ENCODE assay signal across 21 cellular contexts in genomic region chrX:80021611-80022010, GRCh38. TPM values are rescaled to one million over a fixed set of nuclear protein-coding genes. Genes with fewer than 3 reads are reported as not detected.
DNase-seq lines count a peak whose midpoint lies in the region; ATAC-seq, FAIRE-seq and TF ChIP-seq lines count a peak whose summit lies in the region.
"Had no signal": no experiment of that assay in that cellular context is flagged by ENCODE, and none has a peak within 500 bp of the region (broad histone marks: within the 10 kb centered on the region; RNA-seq: fewer than 3 reads in every experiment).

No MANE protein-coding gene starts in this region.

- no peaks in the 10 kb centered on the region for H3K9me2 ChIP-seq in SK-N-SH

- DNase-seq in SK-N-SH (peak; percentile 13), urothelium cell line (ENCODE audit: low spot score) (peak; percentile 21), SIG-M5 (lab: John Stamatoyannopoulos, UW) (no peak), UCSD-AML1 (lab: John Stamatoyannopoulos, UW; ENCODE audit: unreplicated experiment) (no peak), NCI-H1436 (lab: John Stamatoyannopoulos, UW) (no peak)
- DNase-seq: COR-L47; GF-D8; IMR-90; Kasumi-1; NCI-H1417 treated with DMSO at 0.1 percent for 48 hours; NCI-H2029 treated with DMSO at 0.1 percent for 48 hours; NCI-H226; NCI-H526 treated with DMSO at 0.1 percent for 48 hours; NK-92 treated with Interleukin-12 subunit alpha and Interleukin-12 subunit beta, amount 100 ng/mL, for 24 hours; PC-9 had no signal

- TF ChIP-seq RAD21 in SK-N-SH (IDR thresholded peaks at IDR 0.05; ENCODE audit: low read length): no peak

- H3K9me3 Mint-ChIP-seq in brain: no peaks in the 10 kb centered on the region

- no peak overlapping the region for H2AFZ ChIP-seq in SK-N-SH (ENCODE audit: low read depth)
- H2AFZ ChIP-seq: PC-9 had no signal

- POLR2A ChIA-PET in SK-N-SH (lab: Yijun Ruan, JAX): no interaction called here

- no peak overlapping the region for H3K4me2 ChIP-seq in SK-N-SH
- H3K4me2 ChIP-seq: PC-9 had no signal

- TF ChIP-seq EP300 in SK-N-SH (IDR thresholded peaks at IDR 0.05; ENCODE audit: borderline replicate concordance in 1 of 2, low read depth in 1 of 2, low read length in 1 of 2): no peak

- H3K4me3 ChIP-seq in SK-N-SH (ENCODE audit: low read depth in 2 of 2, low read length in 1 of 2): no peak overlapping the region
- peak overlapping the region; percentile 33 for H3K4me3 ChIP-seq in mesodermal cell (ENCODE audit: extremely low read depth, insufficient read depth, low read length, poor library complexity, severe bottlenecking)
- H3K4me3 ChIP-seq: PC-9 had no signal

- H3K9me3 ChIP-seq in SK-N-SH (no peaks in the 10 kb centered on the region), mesodermal cell (ENCODE audit: control insufficient read depth, low read length) (no peaks in the 10 kb centered on the region)

- no peak for TF ChIP-seq CTCF in SK-N-SH (IDR thresholded peaks at IDR 0.05)
- no peak for TF ChIP-seq CTCF in brain (conservative IDR thresholded peaks at IDR 0.05)

- ATAC-seq in SK-N-SH treated with all-trans-retinoic acid at 6 μM for 48 hours: no peak

- CTCF ChIA-PET in SK-N-SH (lab: Yijun Ruan, JAX): no interaction called here

- no peaks in the 10 kb centered on the region for H3K36me3 ChIP-seq in SK-N-SH (replicated peaks in 1 of 2; ENCODE audit: control insufficient read depth in 1 of 2, insufficient read depth in 2 of 2, low read length in 1 of 2)
- no peaks in the 10 kb centered on the region for H3K36me3 ChIP-seq in mesodermal cell (ENCODE audit: control insufficient read depth, insufficient read depth, low read length)

- H3K36me3 Mint-ChIP-seq in brain: no peaks in the 10 kb centered on the region

- 2% methylated on average over 4 of the region's 4 CpGs for WGBS in SK-N-SH (ENCODE audit: low lambda C conversion rate)
- WGBS in mesodermal cell (ENCODE audit: insufficient coverage in 2 of 2), 2 experiments: 0% methylated on average over 1 of the region's 4 CpGs; no CpG with 5 or more reads in 1 of the 2 experiments

- FAIRE-seq in urothelium cell line (lab: Jason Lieb, UNC): no peak
- FAIRE-seq: A204.1, H54 had no signal

- peak overlapping the region in 3 of 5 experiments; percentile 1 to 68 (median 59) for H3K4me3 Mint-ChIP-seq in brain

- H3K9ac ChIP-seq in SK-N-SH: no peak overlapping the region

- H3K4me1 Mint-ChIP-seq in brain: peaks cover 5% of the 10 kb centered on the region

- H3K27me3 Mint-ChIP-seq in brain: peaks cover 24% of the 10 kb centered on the region

- no peaks in the 10 kb centered on the region for H3F3A ChIP-seq in SK-N-SH (replicated peaks; ENCODE audit: insufficient read depth)

- H3K4me1 ChIP-seq in SK-N-SH (ENCODE audit: control insufficient read depth in 1 of 2, insufficient read depth in 2 of 2, low read depth in 1 of 2, low read length in 1 of 2): no peaks in the 10 kb centered on the region
- H3K4me1 ChIP-seq in mesodermal cell (ENCODE audit: control insufficient read depth, insufficient read depth, low read length, poor library complexity, severe bottlenecking): no peaks in the 10 kb centered on the region

- H3K27ac ChIP-seq in SK-N-SH (ENCODE audit: low read depth in 2 of 2, low read length in 1 of 2) (no peak overlapping the region), mesodermal cell (ENCODE audit: low read depth, low read length, severe bottlenecking) (no peak overlapping the region)
- H3K27ac ChIP-seq: C4-2B, PC-9 had no signal

- H3K27ac Mint-ChIP-seq in brain: no peak overlapping the region

- no peaks in the 10 kb centered on the region for H4K20me1 ChIP-seq in SK-N-SH (ENCODE audit: insufficient read depth)

- H3K79me2 ChIP-seq in SK-N-SH (ENCODE audit: insufficient read depth): no peaks in the 10 kb centered on the region

- H3K27me3 ChIP-seq in SK-N-SH (ENCODE audit: insufficient read depth): no peaks in the 10 kb centered on the region; the same call in 1 of the 2 replicates

TF ChIP-seq in SK-N-SH, 30 proteins besides CTCF, POLR2A, EP300 and RAD21:
- TF ChIP-seq FOSL2 (IDR thresholded peaks at IDR 0.05; ENCODE audit: borderline replicate concordance, low read depth) (no peak), RFX5 (IDR thresholded peaks at IDR 0.05; ENCODE audit: low read length) (no peak), GABPA (IDR thresholded peaks at IDR 0.05; ENCODE audit: low read depth) (no peak), CHD2 (IDR thresholded peaks at IDR 0.05; ENCODE audit: low read length, partially characterized antibody) (no peak), EZH2phosphoT487 (IDR thresholded peaks at IDR 0.05; ENCODE audit: borderline replicate concordance, low read depth) (no peak), RXRA (IDR thresholded peaks at IDR 0.05; ENCODE audit: borderline replicate concordance, low read depth) (no peak), TCF12 (IDR thresholded peaks at IDR 0.05) (no peak), JUND (IDR thresholded peaks at IDR 0.05) (no peak), USF2 (IDR thresholded peaks at IDR 0.05; ENCODE audit: borderline replicate concordance, low read depth, low read length) (no peak), NRF1 (IDR thresholded peaks at IDR 0.05; ENCODE audit: low read depth, low read length) (no peak), SMC3 (IDR thresholded peaks at IDR 0.05; ENCODE audit: low read depth, low read length) (no peak), USF1 (IDR thresholded peaks at IDR 0.05; ENCODE audit: borderline replicate concordance, low read depth) (no peak), TEAD4 (IDR thresholded peaks at IDR 0.05; ENCODE audit: borderline replicate concordance, insufficient read depth) (no peak), ELF1 (IDR thresholded peaks at IDR 0.05) (no peak)

TF ChIP-seq in SK-N-SH treated with all-trans-retinoic acid at 6 μM for 48 hours, 23 proteins besides CTCF, POLR2A, EP300 and RAD21 (continues in another document):
- TF ChIP-seq TSHZ2 (CRISPR knock-in tag; IDR thresholded peaks at IDR 0.05) (no peak), TOX (CRISPR knock-in tag; IDR thresholded peaks at IDR 0.05; ENCODE audit: borderline replicate concordance) (no peak), ZNF8 (CRISPR knock-in tag; IDR thresholded peaks at IDR 0.05) (no peak), BACH2 (CRISPR knock-in tag; IDR thresholded peaks at IDR 0.05; ENCODE audit: borderline replicate concordance) (no peak), RARB (CRISPR knock-in tag; IDR thresholded peaks at IDR 0.05) (no peak), ISL1 (CRISPR knock-in tag; IDR thresholded peaks at IDR 0.05) (no peak), ESRRG (CRISPR knock-in tag; IDR thresholded peaks at IDR 0.05) (no peak), TCF4 (CRISPR knock-in tag; IDR thresholded peaks at IDR 0.05; ENCODE audit: borderline replicate concordance) (no peak), CSRNP3 (CRISPR knock-in tag; IDR thresholded peaks at IDR 0.05) (no peak), OSR1 (CRISPR knock-in tag; IDR thresholded peaks at IDR 0.05) (no peak), ZC3H10 (CRISPR knock-in tag; IDR thresholded peaks at IDR 0.05) (no peak)

RNA-seq across cellular contexts. Expression of gene TBX22, which starts 7.1 kb away (rescaled TPM):
- polyA plus RNA-seq in SK-N-SH (2012; rRNA removed) (not detected in 2 replicates), brain (ENCODE audit: insufficient read depth, low read depth, low replicate concordance) (not detected)
- 0.03 and 0.04 TPM in 2 replicates for polyA plus RNA-seq in SK-N-SH (2012; cell fraction: cytosol; rRNA removed)
- 0.08 TPM in 1 of 2 replicates, not detected in the other for polyA plus RNA-seq in SK-N-SH (2012; cell fraction: nucleus; rRNA removed)
- not detected for polyA plus RNA-seq in mesodermal cell (2013, experiment 1 of 2)
- 0.40 TPM for polyA plus RNA-seq in mesodermal cell (2013, experiment 2 of 2)
- polyA plus RNA-seq: IMR-90 had no signal

Comparison
In these comparisons a context has a peak if more than half of its experiments do, and no peak if none do; other contexts are left out.
1. DNase-seq: peak in SK-N-SH (single experiment) and urothelium cell line (single experiment); none in SIG-M5 (single experiment), UCSD-AML1 (single experiment) and NCI-H1436 (single experiment).